ENCODE assay signal across 8 cellular contexts in the genomic region with DNA sequence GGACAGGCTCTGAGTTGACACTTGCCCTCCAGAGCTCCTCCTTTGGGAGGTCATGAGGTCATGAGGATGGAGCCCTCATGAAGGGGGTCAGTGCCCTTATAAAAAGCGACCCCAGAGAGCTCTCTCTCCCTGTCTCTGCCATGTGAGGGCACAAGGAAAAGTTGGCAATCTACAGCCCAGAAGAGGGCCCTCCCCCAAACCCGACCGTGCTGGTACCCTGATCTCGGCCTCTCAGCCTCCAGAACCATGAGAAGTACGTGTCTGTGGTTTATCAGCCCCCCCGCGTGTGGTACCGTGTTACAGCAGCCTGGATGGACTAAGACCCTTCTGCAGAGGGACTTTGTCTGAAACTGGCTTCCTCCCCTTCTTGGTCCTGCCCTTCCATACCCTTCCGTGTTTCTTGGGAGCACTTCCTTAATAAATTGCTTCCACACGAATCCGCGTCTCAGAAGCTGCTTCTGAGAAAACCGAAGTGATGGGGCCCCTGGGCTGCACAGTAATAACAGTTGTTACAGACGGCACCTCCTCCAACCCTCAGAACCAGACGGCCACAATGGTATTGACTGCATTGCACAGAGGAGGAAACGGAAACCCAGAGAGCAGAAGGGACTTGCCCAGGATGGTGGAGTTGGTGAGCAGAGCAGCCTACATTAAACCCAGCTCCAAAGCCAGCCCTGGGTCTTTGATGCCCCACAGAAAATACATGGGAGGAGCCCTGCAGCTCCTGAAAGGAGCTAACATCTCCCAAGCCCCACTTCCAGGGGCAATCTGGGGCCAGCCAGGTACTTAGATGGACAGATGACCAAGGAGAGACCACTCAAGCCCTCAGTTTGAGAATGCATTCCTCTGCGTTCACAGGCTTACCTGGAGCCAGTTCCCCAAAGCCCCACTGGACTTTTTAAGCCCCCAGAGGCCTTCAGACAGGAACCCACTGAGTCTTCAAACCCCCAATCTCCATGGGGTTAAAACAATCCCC.
A peak's percentile ranks its signal among the peaks of the same experiment; 100 is the strongest.
DNase-seq lines count a peak whose midpoint lies in the region; ATAC-seq, FAIRE-seq and TF ChIP-seq lines count a peak whose summit lies in the region.

No MANE protein-coding gene starts in this region.

- intact Hi-C loops in activated CD4-positive, alpha-beta T cell treated with anti-CD3 and anti-CD28 coated beads, Interleukin-2, amount 10 ng/mL, durations not matched to agents 24 days and 14 days (cut with micrococcal nuclease) = loop anchor here (1.0 to 10.0 kb wide), 12 partner anchors 19 to 1050 kb away; a partner anchor contains a TSS

- ATAC-seq in GM19455 (IDR thresholded peaks at IDR 0.05; ENCODE audit: unreplicated experiment) = peak; percentile 71
- peak; percentile 34 for ATAC-seq in HG03558 (IDR thresholded peaks at IDR 0.05; ENCODE audit: extremely low read depth, unreplicated experiment)

- DNase-seq in activated CD4-positive, alpha-beta T cell treated with anti-CD3 and anti-CD28 coated beads, Interleukin-2, amount 10 ng/mL, durations not matched to agents 24 days and 14 days = peak; percentile 93
- DNase-seq in NCI-H446 (lab: John Stamatoyannopoulos, UW) (no peak), H54 (ENCODE audit: insufficient read length, low spot score) (no peak)

- no peaks in the 10 kb centered on the region for H3K9me3 Mint-ChIP-seq in activated CD4-positive, alpha-beta T cell treated with anti-CD3 and anti-CD28 coated beads, Interleukin-2, amount 10 ng/mL, durations not matched to agents 24 days and 14 days
- H3K9me3 Mint-ChIP-seq in stimulated activated naive CD8-positive, alpha-beta T cell treated with anti-CD3 and anti-CD28 coated beads, Interleukin-15, Interleukin-2, amounts not matched to agents 100 ng/mL and 50 ng/mL, for 24 hours = no peaks in the 10 kb centered on the region

- H3K9ac ChIP-seq in BLaER1 (peak overlapping the region; percentile 62), iPS-18a (ENCODE audit: low read length) (no peak overlapping the region)

- no peaks in the 10 kb centered on the region for H3K27me3 Mint-ChIP-seq in activated CD4-positive, alpha-beta T cell treated with anti-CD3 and anti-CD28 coated beads, Interleukin-2, amount 10 ng/mL, durations not matched to agents 24 days and 14 days
- no peaks in the 10 kb centered on the region for H3K27me3 Mint-ChIP-seq in stimulated activated naive CD8-positive, alpha-beta T cell treated with anti-CD3 and anti-CD28 coated beads, Interleukin-15, Interleukin-2, amounts not matched to agents 100 ng/mL and 50 ng/mL, for 24 hours

- H3K4me3 ChIP-seq in BLaER1 (peak overlapping the region; percentile 36), iPS-18a (ENCODE audit: low read length) (peak overlapping the region; percentile 14)

- no peaks in the 10 kb centered on the region for H4K20me1 ChIP-seq in BLaER1

- no peak for TF ChIP-seq POLR2A in H54 (IDR thresholded peaks at IDR 0.05; ENCODE audit: low read depth, low read length)

- no peaks in the 10 kb centered on the region for H3K9me3 ChIP-seq in BLaER1
- no peaks in the 10 kb centered on the region for H3K9me3 ChIP-seq in iPS-18a (ENCODE audit: control insufficient read depth, low read depth, low read length)

- H3K36me3 Mint-ChIP-seq in activated CD4-positive, alpha-beta T cell treated with anti-CD3 and anti-CD28 coated beads, Interleukin-2, amount 10 ng/mL, durations not matched to agents 24 days and 14 days (ENCODE audit: low read depth) = peaks cover 7% of the 10 kb centered on the region
- H3K36me3 Mint-ChIP-seq in stimulated activated naive CD8-positive, alpha-beta T cell treated with anti-CD3 and anti-CD28 coated beads, Interleukin-15, Interleukin-2, amounts not matched to agents 100 ng/mL and 50 ng/mL, for 24 hours (ENCODE audit: low read depth) = peaks cover 6% of the 10 kb centered on the region

- H3K27me3 ChIP-seq in BLaER1 = no peaks in the 10 kb centered on the region
- H3K27me3 ChIP-seq in iPS-18a (ENCODE audit: control insufficient read depth, insufficient read depth, low read length) = no peaks in the 10 kb centered on the region

- H3K4me1 ChIP-seq in BLaER1 (peaks cover 97% of the 10 kb centered on the region), iPS-18a (ENCODE audit: control insufficient read depth, low read depth, low read length) (peaks cover 56% of the 10 kb centered on the region)

- peak overlapping the region; percentile 99 for H3K27ac Mint-ChIP-seq in activated CD4-positive, alpha-beta T cell treated with anti-CD3 and anti-CD28 coated beads, Interleukin-2, amount 10 ng/mL, durations not matched to agents 24 days and 14 days
- H3K27ac Mint-ChIP-seq in stimulated activated naive CD8-positive, alpha-beta T cell treated with anti-CD3 and anti-CD28 coated beads, Interleukin-15, Interleukin-2, amounts not matched to agents 100 ng/mL and 50 ng/mL, for 24 hours = peak overlapping the region; percentile 95

- no peaks in the 10 kb centered on the region for H3K36me3 ChIP-seq in BLaER1
- no peaks in the 10 kb centered on the region for H3K36me3 ChIP-seq in iPS-18a (ENCODE audit: control insufficient read depth, low read depth, low read length)

- peak overlapping the region; percentile 92 for H3K4me2 ChIP-seq in BLaER1

- H3K4me3 Mint-ChIP-seq in activated CD4-positive, alpha-beta T cell treated with anti-CD3 and anti-CD28 coated beads, Interleukin-2, amount 10 ng/mL, durations not matched to agents 24 days and 14 days = peak overlapping the region; percentile 84
- peak overlapping the region; percentile 77 for H3K4me3 Mint-ChIP-seq in stimulated activated naive CD8-positive, alpha-beta T cell treated with anti-CD3 and anti-CD28 coated beads, Interleukin-15, Interleukin-2, amounts not matched to agents 100 ng/mL and 50 ng/mL, for 24 hours

- peaks cover 57% of the 10 kb centered on the region for H3K4me1 Mint-ChIP-seq in activated CD4-positive, alpha-beta T cell treated with anti-CD3 and anti-CD28 coated beads, Interleukin-2, amount 10 ng/mL, durations not matched to agents 24 days and 14 days
- peaks cover 85% of the 10 kb centered on the region for H3K4me1 Mint-ChIP-seq in stimulated activated naive CD8-positive, alpha-beta T cell treated with anti-CD3 and anti-CD28 coated beads, Interleukin-15, Interleukin-2, amounts not matched to agents 100 ng/mL and 50 ng/mL, for 24 hours (ENCODE audit: low read depth)

- FAIRE-seq in H54 (lab: Jason Lieb, UNC) = no peak

- H3K27ac ChIP-seq in BLaER1 (peak overlapping the region; percentile 76), iPS-18a (ENCODE audit: low read length) (no peak overlapping the region)
